In the genomic region with DNA sequence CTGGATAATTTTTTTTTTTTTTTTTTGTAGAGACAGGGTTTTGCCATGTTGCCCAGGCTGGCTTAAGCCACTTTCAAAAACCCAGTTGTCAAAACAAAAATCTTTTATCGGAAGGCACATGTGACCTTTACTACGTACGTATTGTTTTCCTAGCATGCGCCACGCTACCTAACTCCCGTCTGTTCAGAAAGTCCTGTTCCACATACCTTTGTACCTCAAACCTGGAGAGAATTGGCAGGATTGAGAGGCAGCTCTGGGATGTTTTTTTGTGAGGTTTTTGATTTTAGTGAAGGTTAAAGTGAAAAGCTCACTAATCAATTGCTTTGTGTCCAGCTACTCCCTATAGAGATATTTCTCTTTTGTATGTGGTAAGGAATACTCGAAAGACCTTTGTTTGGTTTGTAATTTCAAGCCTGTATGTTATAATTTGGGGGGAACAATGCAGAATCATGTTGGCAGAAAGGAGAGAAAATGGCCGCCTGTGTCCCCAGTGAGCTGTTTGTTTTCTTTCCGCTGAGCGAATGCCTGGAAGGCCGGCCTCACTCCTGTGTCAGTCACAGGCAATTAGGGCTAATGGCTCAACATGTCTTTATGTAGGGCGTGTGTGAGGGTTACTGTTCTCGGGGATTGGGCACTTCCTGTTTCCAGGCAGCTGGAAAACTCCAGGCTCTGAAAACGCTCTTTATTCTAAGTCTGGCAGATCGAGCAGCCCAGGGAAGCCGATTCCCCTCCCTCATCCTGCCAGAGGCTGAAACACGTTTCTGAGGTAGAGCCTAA, we compare ENCODE assay signal across 9 cellular contexts.
DNase-seq lines count a peak whose midpoint lies in the region; ATAC-seq, FAIRE-seq and TF ChIP-seq lines count a peak whose summit lies in the region.
"Had no signal": no experiment of that assay in that cellular context is flagged by ENCODE, and none has a peak within 500 bp of the region (broad histone marks: within the 10 kb centered on the region; RNA-seq: fewer than 3 reads in every experiment).

No MANE protein-coding gene starts in this region.

- no peak for ATAC-seq in HG03039 (IDR thresholded peaks at IDR 0.05; ENCODE audit: unreplicated experiment)

- no peaks in the 10 kb centered on the region for H3K27me3 ChIP-seq in mucosa of rectum (ENCODE audit: control insufficient read depth in 2 of 2, insufficient read depth in 2 of 2, low read length in 2 of 2)

- FAIRE-seq in GM12891 (lab: Jason Lieb, UNC), result no peak

- H3K4me1 ChIP-seq in mucosa of rectum (ENCODE audit: control insufficient read depth in 2 of 2, insufficient read depth in 2 of 2, low read length in 2 of 2), result peaks cover 11 to 13% of the 10 kb centered on the region in 2 donors

- peaks cover 18 to 36% of the 10 kb centered on the region in 2 donors for H3K36me3 ChIP-seq in mucosa of rectum (ENCODE audit: control insufficient read depth in 2 of 2, insufficient read depth in 2 of 2, low read length in 2 of 2)

- peak overlapping the region; percentile 16 to 26 for H3K9ac ChIP-seq in mucosa of rectum (ENCODE audit: low read depth in 1 of 2, low read length in 2 of 2)

- peak overlapping the region in 1 of 2 donors; percentile 34 for H3K4me3 ChIP-seq in mucosa of rectum (ENCODE audit: low read length in 2 of 2)

- no peak for TF ChIP-seq POLR2A in GM12891 (IDR thresholded peaks at IDR 0.05; ENCODE audit: low read depth, low read length)

- peak overlapping the region; percentile 73 to 75 for H3K27ac ChIP-seq in mucosa of rectum (ENCODE audit: low read depth in 2 of 2, low read length in 2 of 2)

- DNase-seq in COLO829 (ENCODE audit: low spot score) (peak; percentile 87), NCI-H69 (lab: John Stamatoyannopoulos, UW) (peak; percentile 95), fibroblast of gingiva (ENCODE audit: low read depth) (peak; percentile 73), GM12891 (ENCODE audit: insufficient read length, low spot score) (no peak), GF-D8 (lab: John Stamatoyannopoulos, UW) (no peak)
- no peak for DNase-seq in stimulated activated CD4-positive, alpha-beta T cell treated with anti-CD3 and anti-CD28 coated beads, Interleukin-4, amount 100 ng/mL, for 4 hours
- DNase-seq: activated B cell treated with CpG ODN at 0.5 μM for 24 hours had no signal

- H3K9me3 ChIP-seq in mucosa of rectum (ENCODE audit: control insufficient read depth in 2 of 2, low read length in 2 of 2), result no peaks in the 10 kb centered on the region

TF ChIP-seq in GM12891, 5 proteins besides CTCF, POLR2A, EP300 and RAD21:
- TF ChIP-seq SPI1 (IDR thresholded peaks at IDR 0.05; ENCODE audit: low read depth, low read length) (no peak), PAX5 (IDR thresholded peaks at IDR 0.05; ENCODE audit: insufficient read depth, low read length, severe bottlenecking) (no peak), POLR2AphosphoS5 (IDR thresholded peaks at IDR 0.05; ENCODE audit: low read depth, low read length) (no peak), POU2F2 (IDR thresholded peaks at IDR 0.05; ENCODE audit: low read depth, low read length) (no peak), TAF1 (IDR thresholded peaks at IDR 0.05; ENCODE audit: low read depth, low read length) (no peak)

Comparison
In these comparisons a context has a peak if more than half of its experiments do, and no peak if none do; other contexts are left out.
1. DNase-seq: peak in COLO829 (single experiment), NCI-H69 (single experiment) and fibroblast of gingiva (single experiment); none in GM12891 (single experiment), stimulated activated CD4-positive, alpha-beta T cell treated with anti-CD3 and anti-CD28 coated beads, Interleukin-4, amount 100 ng/mL, for 4 hours (0 of 2) and GF-D8 (single experiment).